Comparison of ENCODE assay signal across 9 cellular contexts in genomic region chr6:111759413-111759835, GRCh38.
DNase-seq lines count a peak whose midpoint lies in the region; TF ChIP-seq lines count a peak whose summit lies in the region.
"Had no signal": no experiment of that assay in that cellular context is flagged by ENCODE, and none has a peak within 500 bp of the region (broad histone marks: within the 10 kb centered on the region; RNA-seq: fewer than 3 reads in every experiment).

No MANE protein-coding gene starts in this region.

- H3K14ac ChIP-seq in mesenchymal stem cell (ENCODE audit: low read length in 2 of 2) = no peak overlapping the region

- DNase-seq in activated naive CD4-positive, alpha-beta T cell treated with anti-CD3 and anti-CD28 coated beads, Interleukin-2, amount 50 U/mL, for 16 hours = no peak
- no peak for DNase-seq in mesenchymal stem cell
- no peak for DNase-seq in tibial nerve (ENCODE audit: low spot score in 2 of 2)
- no peak for DNase-seq in HuH-7 (ENCODE audit: low spot score)
- no peak for DNase-seq in SHP77 (lab: John Stamatoyannopoulos, UW)
- DNase-seq in SK-N-DZ (ENCODE audit: low spot score) = no peak

- no peak overlapping the region for H2BK12ac ChIP-seq in mesenchymal stem cell (ENCODE audit: low read length in 2 of 2)

- TF ChIP-seq EP300 in tibial nerve (IDR thresholded peaks at IDR 0.05) = no peak

- no peak overlapping the region for H2AK5ac ChIP-seq in mesenchymal stem cell (ENCODE audit: low read length, severe bottlenecking)

- H3K4me2 ChIP-seq in mesenchymal stem cell (ENCODE audit: low read length, poor library complexity, severe bottlenecking) = no peak overlapping the region
- H3K4me2 ChIP-seq: KMS-11 had no signal

- H3K4me3 ChIP-seq in mesenchymal stem cell (ENCODE audit: insufficient read depth in 1 of 2, low read depth in 1 of 2, low read length in 2 of 2) = peak overlapping the region in 1 of 2 experiments; percentile 34
- peak overlapping the region in 2 of 4 donors; percentile 16 to 19 for H3K4me3 ChIP-seq in tibial nerve

- no peak for TF ChIP-seq CTCF in tibial nerve (IDR thresholded peaks at IDR 0.05)

- H2AFZ ChIP-seq in mesenchymal stem cell (ENCODE audit: low read depth, low read length) = no peak overlapping the region

- H3K27ac ChIP-seq in angular gyrus (ENCODE audit: low read depth, low read length) (peak overlapping the region; percentile 49), mesenchymal stem cell (ENCODE audit: low read length, poor library complexity, severe bottlenecking) (no peak overlapping the region), tibial nerve (peak overlapping the region; percentile 1 to 74 (median 62))
- H3K27ac ChIP-seq: KMS-11 had no signal

- H3K79me1 ChIP-seq in mesenchymal stem cell (replicated peaks; ENCODE audit: low read length, poor library complexity, severe bottlenecking) = peaks cover 12% of the 10 kb centered on the region

- peaks cover 94% of the 10 kb centered on the region for H3K4me1 Mint-ChIP-seq in activated naive CD4-positive, alpha-beta T cell treated with anti-CD3 and anti-CD28 coated beads, Interleukin-2, amount 50 U/mL, for 24 hours

- H3K23ac ChIP-seq in mesenchymal stem cell (ENCODE audit: low read length in 2 of 2) = no peak overlapping the region

- H3K4me1 ChIP-seq in mesenchymal stem cell (ENCODE audit: control insufficient read depth, insufficient read depth, low read depth, low read length) (peaks cover 8% of the 10 kb centered on the region), tibial nerve (peaks cover 0 to 71% (median 28%) of the 10 kb centered on the region in 4 donors)

- peaks cover 0 to 9% of the 10 kb centered on the region in 2 experiments for H3K36me3 ChIP-seq in mesenchymal stem cell (ENCODE audit: control insufficient read depth in 1 of 2, insufficient read depth in 2 of 2, low read depth in 1 of 2, low read length in 2 of 2)
- no peaks in the 10 kb centered on the region for H3K36me3 ChIP-seq in tibial nerve

- peak overlapping the region; percentile 100 for H3K27ac Mint-ChIP-seq in activated naive CD4-positive, alpha-beta T cell treated with anti-CD3 and anti-CD28 coated beads, Interleukin-2, amount 50 U/mL, for 24 hours

- WGBS in mesenchymal stem cell = 59% methylated on average over 10 of the region's 10 CpGs
- WGBS in tibial nerve, 2 donors = 52 to 57% methylated on average over 10 of the region's 10 CpGs

- H3K4me3 Mint-ChIP-seq in activated naive CD4-positive, alpha-beta T cell treated with anti-CD3 and anti-CD28 coated beads, Interleukin-2, amount 50 U/mL, for 24 hours = peak overlapping the region; percentile 90

- no peaks in the 10 kb centered on the region for H3K27me3 ChIP-seq in mesenchymal stem cell (ENCODE audit: control insufficient read depth in 1 of 2, insufficient read depth in 1 of 2, low read length in 2 of 2)
- H3K27me3 ChIP-seq in tibial nerve = no peaks in the 10 kb centered on the region

- H3K9me3 ChIP-seq in mesenchymal stem cell (ENCODE audit: control insufficient read depth, low read length) (no peaks in the 10 kb centered on the region), tibial nerve (no peaks in the 10 kb centered on the region)

- peaks cover 53% of the 10 kb centered on the region for H3K36me3 Mint-ChIP-seq in activated naive CD4-positive, alpha-beta T cell treated with anti-CD3 and anti-CD28 coated beads, Interleukin-2, amount 50 U/mL, for 24 hours

- H2BK120ac ChIP-seq in mesenchymal stem cell (ENCODE audit: low read depth, low read length) = no peak overlapping the region

- no peak overlapping the region for H2BK5ac ChIP-seq in mesenchymal stem cell (ENCODE audit: low read depth, low read length, poor library complexity, severe bottlenecking)

- H3K4ac ChIP-seq in mesenchymal stem cell (ENCODE audit: low read depth in 1 of 2, low read length in 2 of 2) = peak overlapping the region; percentile 6 to 8

- H3K27me3 Mint-ChIP-seq in activated naive CD4-positive, alpha-beta T cell treated with anti-CD3 and anti-CD28 coated beads, Interleukin-2, amount 50 U/mL, for 24 hours = no peaks in the 10 kb centered on the region

- H3K9me3 Mint-ChIP-seq in activated naive CD4-positive, alpha-beta T cell treated with anti-CD3 and anti-CD28 coated beads, Interleukin-2, amount 50 U/mL, for 24 hours = no peaks in the 10 kb centered on the region

- H4K91ac ChIP-seq in mesenchymal stem cell (ENCODE audit: low read length) = no peak overlapping the region

- H4K8ac ChIP-seq in mesenchymal stem cell (ENCODE audit: low read length) = peak overlapping the region; percentile 82

- H3K9ac ChIP-seq in mesenchymal stem cell (ENCODE audit: low read length) = peak overlapping the region; percentile 84
- H3K9ac ChIP-seq: KMS-11 had no signal

- no peak for TF ChIP-seq POLR2A in tibial nerve (IDR thresholded peaks at IDR 0.05)

- no peak overlapping the region for H2BK15ac ChIP-seq in mesenchymal stem cell (ENCODE audit: low read depth, poor library complexity, severe bottlenecking)

- H3K18ac ChIP-seq in mesenchymal stem cell (ENCODE audit: low read depth in 1 of 2, low read length in 2 of 2) = peak overlapping the region in 1 of 2 experiments; percentile 52
